ENCODE assay signal across 18 cellular contexts in genomic region chr17:41034346-41034933, GRCh38. TPM values are rescaled to one million over a fixed set of nuclear protein-coding genes. Genes with fewer than 3 reads are reported as not detected.
"Had no signal": no experiment of that assay in that cellular context is flagged by ENCODE, and none has a peak within 500 bp of the region (broad histone marks: within the 10 kb centered on the region; RNA-seq: fewer than 3 reads in every experiment).

A gene with protein sequence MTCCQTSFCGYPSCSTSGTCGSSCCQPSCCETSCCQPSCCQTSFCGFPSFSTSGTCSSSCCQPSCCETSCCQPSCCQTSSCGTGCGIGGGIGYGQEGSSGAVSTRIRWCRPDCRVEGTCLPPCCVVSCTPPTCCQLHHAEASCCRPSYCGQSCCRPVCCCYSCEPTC (minus strand): TSS chr17:41034874. CDS start chr17:41034821, 53 bp downstream.

RNA-seq across cellular contexts. Expression of the gene that starts here (rescaled TPM):
- total RNA-seq: activated CD4-positive, alpha-beta memory T cell treated with anti-CD3 and anti-CD28 coated beads, Interleukin-2, amount 10 ng/mL, durations not matched to agents 7 days and 5 days; activated CD4-positive, alpha-beta T cell treated with anti-CD3 and anti-CD28 coated beads, Interleukin-2, amount 10 ng/mL, durations not matched to agents 24 days and 14 days; bronchial epithelial cell; colonic mucosa; dorsolateral prefrontal cortex; endothelial cell of umbilical vein; esophagus mucosa; frontal cortex; left lung; lung; mesenteric fat pad; mucosa of gallbladder; naive thymus-derived CD4-positive, alpha-beta T cell; ovary; prostate gland; spleen; upper lobe of left lung had no signal
- polyA plus RNA-seq: endothelial cell of umbilical vein; lung; naive thymus-derived CD4-positive, alpha-beta T cell; ovary; spleen; thymus had no signal
